Comparison of ENCODE assay signal across 11 cellular contexts in the genomic region with DNA sequence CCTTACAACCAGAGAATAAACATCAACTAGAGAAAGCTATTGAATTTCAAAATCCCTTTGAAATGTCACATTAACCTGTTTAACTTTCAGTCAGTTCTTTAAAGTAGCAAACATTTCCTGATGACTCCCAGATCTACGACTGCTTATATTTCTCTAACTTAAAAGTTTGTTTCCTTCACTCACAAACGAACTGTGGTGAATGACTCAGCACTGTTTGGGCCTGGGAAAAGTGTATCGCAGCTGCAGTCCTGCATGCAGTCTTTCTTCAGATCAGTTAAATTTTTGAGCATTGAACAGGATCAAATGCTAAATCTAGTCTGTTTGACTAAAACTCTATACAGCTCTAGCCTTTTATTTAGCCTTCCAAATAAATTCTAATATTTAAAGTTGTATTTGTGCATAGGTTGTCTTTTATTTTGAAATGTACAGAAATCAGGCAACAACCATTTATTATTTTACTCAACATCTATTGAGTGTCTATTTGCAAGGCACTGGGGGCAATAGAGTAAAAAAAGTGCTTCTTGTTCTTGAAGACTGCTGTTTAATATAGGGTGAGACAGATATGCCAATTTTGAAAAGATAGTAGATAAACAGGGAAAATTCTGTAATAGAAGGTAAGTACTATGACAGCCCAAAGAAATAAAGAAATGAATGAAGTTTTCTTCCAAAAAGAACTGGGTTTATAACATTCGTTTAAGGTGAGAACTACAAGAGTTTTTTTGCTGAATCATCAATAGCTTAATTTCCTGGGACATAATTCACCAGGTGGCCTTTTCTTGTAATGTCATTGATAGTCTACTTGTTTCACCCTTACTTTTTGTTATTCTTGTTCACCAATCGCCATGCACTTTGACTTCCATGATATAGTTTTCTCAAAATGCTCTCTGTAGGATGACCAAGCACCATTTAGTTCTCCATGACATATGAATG.
DNase-seq lines count a peak whose midpoint lies in the region; ATAC-seq, FAIRE-seq and TF ChIP-seq lines count a peak whose summit lies in the region.
"Had no signal": no experiment of that assay in that cellular context is flagged by ENCODE, and none has a peak within 500 bp of the region (broad histone marks: within the 10 kb centered on the region; RNA-seq: fewer than 3 reads in every experiment).

No MANE protein-coding gene starts in this region.

- H3K36me3 Mint-ChIP-seq in activated naive CD8-positive, alpha-beta T cell treated with anti-CD3 and anti-CD28 coated beads, Interleukin-2, amount 50 U/mL, for 24 hours (ENCODE audit: low read depth), result peaks cover 6% of the 10 kb centered on the region

- DNase-seq in AML-193 (lab: John Stamatoyannopoulos, UW) (peak; percentile 9 to 20), KG1 (lab: John Stamatoyannopoulos, UW) (peak; percentile 35), K562 (ENCODE audit: extremely low read depth in 1 of 4, low spot score in 3 of 4) (peak; percentile 23 to 80 (median 46)), kidney glomerular epithelial cell (lab: John Stamatoyannopoulos, UW) (peak; percentile 55), NCI-H2227 treated with DMSO at 0.1 percent for 48 hours (lab: John Stamatoyannopoulos, UW) (no peak), DMS153 treated with DMSO at 0.1 percent for 48 hours (lab: John Stamatoyannopoulos, UW; ENCODE audit: unreplicated experiment) (no peak)
- no peak for DNase-seq in activated naive CD8-positive, alpha-beta T cell treated with anti-CD3 and anti-CD28 coated beads, Interleukin-2, amount 50 U/mL, for 24 hours
- DNase-seq: activated T-cell treated with anti-CD3 and anti-CD28 coated beads, Interleukin-2, amount 50 U/mL, for 24 hours; DMS153 had no signal

- peak overlapping the region; percentile 96 for H2AFZ ChIP-seq in K562 (ENCODE audit: low read depth, low read length)

- no peak overlapping the region for H3K4me3 Mint-ChIP-seq in activated naive CD8-positive, alpha-beta T cell treated with anti-CD3 and anti-CD28 coated beads, Interleukin-2, amount 50 U/mL, for 24 hours
- H3K4me3 Mint-ChIP-seq: activated T-cell treated with anti-CD3 and anti-CD28 coated beads, Interleukin-2, amount 50 U/mL, for 24 hours had no signal

- H3K9me3 ChIP-seq in K562 (replicated peaks; ENCODE audit: control insufficient read depth, insufficient read depth, low read depth, low read length), result no peaks in the 10 kb centered on the region; the same call in 1 of the 2 replicates

- peaks cover 0 to 10% of the 10 kb centered on the region in 2 experiments; a peak in 2 of 5 replicates for H3K4me1 ChIP-seq in K562 (replicated peaks in 1 of 2; ENCODE audit: control insufficient read depth in 2 of 2, insufficient read depth in 2 of 2, low read length in 2 of 2)

- ATAC-seq in K562 (peak; percentile 95), GM18858 (IDR thresholded peaks at IDR 0.05; ENCODE audit: unreplicated experiment) (no peak)
- ATAC-seq in activated naive CD8-positive, alpha-beta T cell treated with anti-CD3 and anti-CD28 coated beads, Interleukin-2, amount 50 U/mL, for 24 hours, result no peak

- in situ Hi-C loops in K562 (cut with MboI), result no loop called here

- BruUV-seq in K562 (replicated peaks; lab: Mats Ljungman, UMichigan), result no TSS peak

- H3K27ac ChIP-seq in K562 (ENCODE audit: extremely low read depth, low read depth, low read length), result peak overlapping the region; percentile 74
- H3K27ac ChIP-seq: skin epidermis had no signal

- peaks cover 18% of the 10 kb centered on the region for H3K9me3 Mint-ChIP-seq in activated naive CD8-positive, alpha-beta T cell treated with anti-CD3 and anti-CD28 coated beads, Interleukin-2, amount 50 U/mL, for 24 hours

- H3K4me2 ChIP-seq in K562 (ENCODE audit: insufficient read depth, low read length), result no peak overlapping the region; the same call in 1 of the 2 replicates

- H3K36me3 ChIP-seq in K562 (ENCODE audit: control insufficient read depth, insufficient read depth, low read length), result no peaks in the 10 kb centered on the region

- no peaks in the 10 kb centered on the region for H3K4me1 Mint-ChIP-seq in activated naive CD8-positive, alpha-beta T cell treated with anti-CD3 and anti-CD28 coated beads, Interleukin-2, amount 50 U/mL, for 24 hours

- FAIRE-seq in K562 (lab: Jason Lieb, UNC), result peak; percentile 90

- intact Hi-C loops in K562 (cut with micrococcal nuclease), result no loop called here

- H3K9ac ChIP-seq in K562 (ENCODE audit: insufficient read depth in 1 of 2, low read depth in 2 of 2, low read length in 2 of 2), result peak overlapping the region in 1 of 2 experiments; percentile 63; a peak in 2 of 4 replicates

- TF ChIP-seq POLR2A in K562 (conservative IDR thresholded peaks at IDR 0.05), result no peak

- H3K4me3 ChIP-seq in K562, result no peak overlapping the region
- H3K4me3 ChIP-seq: skin epidermis had no signal

- TF ChIP-seq CTCF in K562 (IDR thresholded peaks at IDR 0.05 in 2 of 3, conservative IDR thresholded peaks at IDR 0.05 in 1 of 3; ENCODE audit: insufficient read depth in 2 of 3, low read depth in 1 of 3, low read length in 3 of 3), result no peak

- H3K9me1 ChIP-seq in K562 (ENCODE audit: control insufficient read depth, insufficient read depth, low read length), result no peaks in the 10 kb centered on the region

- CTCF ChIA-PET in K562 (lab: Yijun Ruan, JAX; ENCODE audit: low intra/inter-chr PET ratio), result no interaction called here

- 3% methylated on average over 5 of the region's 5 CpGs for WGBS in K562 (ENCODE audit: insufficient coverage, low coverage, missing lambda C conversion rate)

- TF ChIP-seq RAD21 in K562 (CRISPR knock-in tag; conservative IDR thresholded peaks at IDR 0.05 in 1 of 2, IDR thresholded peaks at IDR 0.05 in 1 of 2), result no peak

- H3K27ac Mint-ChIP-seq in activated naive CD8-positive, alpha-beta T cell treated with anti-CD3 and anti-CD28 coated beads, Interleukin-2, amount 50 U/mL, for 24 hours, result no peak overlapping the region
- H3K27ac Mint-ChIP-seq: activated T-cell treated with anti-CD3 and anti-CD28 coated beads, Interleukin-2, amount 50 U/mL, for 24 hours had no signal

- no peaks in the 10 kb centered on the region for H3K27me3 Mint-ChIP-seq in activated naive CD8-positive, alpha-beta T cell treated with anti-CD3 and anti-CD28 coated beads, Interleukin-2, amount 50 U/mL, for 24 hours
- H3K27me3 Mint-ChIP-seq: activated T-cell treated with anti-CD3 and anti-CD28 coated beads, Interleukin-2, amount 50 U/mL, for 24 hours had no signal

- POLR2A ChIA-PET in K562 (lab: Yijun Ruan, JAX), result interaction anchor here (0.6 to 1.5 kb wide), 2 partner anchors 16 to 188 kb away, joined by 3 read pairs; no protein-coding TSS in a partner anchor

- TF ChIP-seq EP300 in K562 (IDR thresholded peaks at IDR 0.05; ENCODE audit: low read length), result no peak

- H4K20me1 ChIP-seq in K562 (replicated peaks; ENCODE audit: control insufficient read depth, insufficient read depth, low read length), result no peaks in the 10 kb centered on the region

- H3K27me3 ChIP-seq in K562 (ENCODE audit: control insufficient read depth in 2 of 2, insufficient read depth in 2 of 2, low read length in 2 of 2), result no peaks in the 10 kb centered on the region

- no peaks in the 10 kb centered on the region for H3K79me2 ChIP-seq in K562 (ENCODE audit: control insufficient read depth, insufficient read depth, low read length)

TF ChIP-seq in K562, 482 proteins besides CTCF, POLR2A, EP300 and RAD21 (continues in another document):
- TF ChIP-seq ZNF12 (CRISPR knock-in tag; IDR thresholded peaks at IDR 0.05) (no peak), ATF1 (CRISPR knock-in tag; IDR thresholded peaks at IDR 0.05) (no peak), ATF1 (tag; IDR thresholded peaks at IDR 0.05) (no peak), HNRNPK (IDR thresholded peaks at IDR 0.05; ENCODE audit: low read depth, low read length, poor library complexity, severe bottlenecking) (no peak), ZNF778 (CRISPR knock-in tag; IDR thresholded peaks at IDR 0.05) (no peak), SIN3A (IDR thresholded peaks at IDR 0.05; ENCODE audit: borderline replicate concordance in 2 of 2, control insufficient read depth in 1 of 2, low read depth in 2 of 2, low read length in 2 of 2) (no peak), CXXC5 (CRISPR knock-in tag; IDR thresholded peaks at IDR 0.05) (no peak), ZNF408 (CRISPR knock-in tag; IDR thresholded peaks at IDR 0.05; ENCODE audit: low read depth) (no peak), C11orf30 (IDR thresholded peaks at IDR 0.05; ENCODE audit: low read depth) (peak; percentile 88), MAFK (IDR thresholded peaks at IDR 0.05; ENCODE audit: low read length) (peak; percentile 97), ZKSCAN8 (CRISPR knock-in tag; IDR thresholded peaks at IDR 0.05) (no peak), STAT6 (CRISPR knock-in tag; IDR thresholded peaks at IDR 0.05) (no peak), ZNF780A (CRISPR knock-in tag; IDR thresholded peaks at IDR 0.05) (no peak)
- TF ChIP-seq, protein P1, sequence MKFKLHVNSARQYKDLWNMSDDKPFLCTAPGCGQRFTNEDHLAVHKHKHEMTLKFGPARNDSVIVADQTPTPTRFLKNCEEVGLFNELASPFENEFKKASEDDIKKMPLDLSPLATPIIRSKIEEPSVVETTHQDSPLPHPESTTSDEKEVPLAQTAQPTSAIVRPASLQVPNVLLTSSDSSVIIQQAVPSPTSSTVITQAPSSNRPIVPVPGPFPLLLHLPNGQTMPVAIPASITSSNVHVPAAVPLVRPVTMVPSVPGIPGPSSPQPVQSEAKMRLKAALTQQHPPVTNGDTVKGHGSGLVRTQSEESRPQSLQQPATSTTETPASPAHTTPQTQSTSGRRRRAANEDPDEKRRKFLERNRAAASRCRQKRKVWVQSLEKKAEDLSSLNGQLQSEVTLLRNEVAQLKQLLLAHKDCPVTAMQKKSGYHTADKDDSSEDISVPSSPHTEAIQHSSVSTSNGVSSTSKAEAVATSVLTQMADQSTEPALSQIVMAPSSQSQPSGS (CRISPR knock-in tag; IDR thresholded peaks at IDR 0.05), result no peak

Comparison
In these comparisons a context has a peak if more than half of its experiments do, and no peak if none do; other contexts are left out.
1. DNase-seq: peak in AML-193 (2 of 2), KG1 (single experiment), K562 (4 of 4) and kidney glomerular epithelial cell (single experiment); none in activated naive CD8-positive, alpha-beta T cell treated with anti-CD3 and anti-CD28 coated beads, Interleukin-2, amount 50 U/mL, for 24 hours (single experiment), NCI-H2227 treated with DMSO at 0.1 percent for 48 hours (single experiment) and DMS153 treated with DMSO at 0.1 percent for 48 hours (single experiment).